In genomic region chr1:43475611-43476401, GRCh38 we compare ENCODE assay signal across 2 cellular contexts.
A peak's percentile ranks its signal among the peaks of the same experiment; 100 is the strongest.
TF ChIP-seq lines count a peak whose summit lies in the region.
"Not testable (repeated sequence)": the region's sequence is repeated elsewhere in the genome, so short reads cannot be mapped to it uniquely, and the experiment has no call there.

No MANE protein-coding gene starts in this region.

TF ChIP-seq in A549, 52 proteins besides CTCF, POLR2A, EP300 and RAD21:
- TF ChIP-seq CEBPB (IDR thresholded peaks at IDR 0.05) (peak in 1 of 2 experiments; percentile 79; a peak in 2 of 4 replicates), E2F6 (IDR thresholded peaks at IDR 0.05; ENCODE audit: borderline replicate concordance, low read depth) (peak; percentile 26; the same call in 1 of the 2 replicates), RARB (CRISPR knock-in tag; IDR thresholded peaks at IDR 0.05) (peak; percentile 48; the same call in 1 of the 2 replicates), GATA3 (IDR thresholded peaks at IDR 0.05; ENCODE audit: borderline replicate concordance) (peak; percentile 86; the same call in 1 of the 2 replicates), JUNB (IDR thresholded peaks at IDR 0.05) (peak; percentile 74), ATOH8 (CRISPR knock-in tag; IDR thresholded peaks at IDR 0.05; ENCODE audit: low read depth) (peak; percentile 56; the same call in 1 of the 2 replicates), JUN (IDR thresholded peaks at IDR 0.05) (peak in 1 of 2 experiments; percentile 76; a peak in 1 of 5 replicates), ZNF302 (CRISPR knock-in tag; IDR thresholded peaks at IDR 0.05) (peak; percentile 74), ZSCAN20 (CRISPR knock-in tag; IDR thresholded peaks at IDR 0.05) (0 out of 2 replicates have a peak, but pooled peaks have one; percentile 39), EHF (CRISPR knock-in tag; IDR thresholded peaks at IDR 0.05) (peak; percentile 53; the same call in 1 of the 2 replicates), FOSL2 (CRISPR knock-in tag; IDR thresholded peaks at IDR 0.05) (peak; percentile 93), HOXB13 (CRISPR knock-in tag; IDR thresholded peaks at IDR 0.05; ENCODE audit: low read depth) (peak; percentile 57; the same call in 1 of the 2 replicates)
- TF ChIP-seq, protein P1, sequence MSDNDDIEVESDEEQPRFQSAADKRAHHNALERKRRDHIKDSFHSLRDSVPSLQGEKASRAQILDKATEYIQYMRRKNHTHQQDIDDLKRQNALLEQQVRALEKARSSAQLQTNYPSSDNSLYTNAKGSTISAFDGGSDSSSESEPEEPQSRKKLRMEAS (IDR thresholded peaks at IDR 0.05): peak; percentile 85
- TF ChIP-seq FOSL2 (IDR thresholded peaks at IDR 0.05): not testable (repeated sequence)

TF ChIP-seq in GM12878, 131 proteins besides CTCF, POLR2A, EP300 and RAD21:
- TF ChIP-seq SPI1 (IDR thresholded peaks at IDR 0.05; ENCODE audit: borderline replicate concordance, insufficient read depth, low read depth, low read length) (0 out of 2 replicates have a peak, but pooled peaks have one; percentile 24), ATF7 (IDR thresholded peaks at IDR 0.05; ENCODE audit: low read depth) (0 out of 2 replicates have a peak, but pooled peaks have one; percentile 34)
